ENCODE assay signal across 11 cellular contexts in the genomic region with DNA sequence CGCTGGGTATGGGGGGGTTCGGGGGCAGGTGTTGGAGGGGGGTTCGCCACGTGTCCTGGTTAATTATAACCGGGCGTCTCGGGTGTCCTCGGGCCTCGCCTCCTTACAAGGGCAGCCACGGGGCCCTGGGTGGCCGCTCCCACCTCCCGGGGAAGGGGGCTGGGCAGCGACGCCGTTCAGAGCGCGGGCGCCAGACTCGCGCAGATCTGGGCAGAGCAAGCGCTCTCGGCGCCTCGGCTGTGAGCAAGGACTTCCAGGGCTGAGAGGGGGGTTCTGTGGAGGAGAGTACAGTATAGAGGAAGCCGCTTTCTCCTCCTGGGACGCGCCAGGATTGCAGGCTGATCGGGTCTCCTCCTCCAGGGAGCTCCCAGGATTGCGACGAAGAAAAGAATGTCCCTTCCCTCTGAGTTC. TPM values are rescaled to one million over a fixed set of nuclear protein-coding genes. Genes with fewer than 3 reads are reported as not detected.
A peak's percentile ranks its signal among the peaks of the same experiment; 100 is the strongest.
DNase-seq lines count a peak whose midpoint lies in the region; ATAC-seq, FAIRE-seq and TF ChIP-seq lines count a peak whose summit lies in the region.
"Had no signal": no experiment of that assay in that cellular context is flagged by ENCODE, and none has a peak within 500 bp of the region (broad histone marks: within the 10 kb centered on the region; RNA-seq: fewer than 3 reads in every experiment).

No MANE protein-coding gene starts in this region.

- no peak overlapping the region for H3K18ac ChIP-seq in trophoblast cell (ENCODE audit: low read length)

- no peaks in the 10 kb centered on the region for H3K79me2 ChIP-seq in trophoblast cell (ENCODE audit: control insufficient read depth, insufficient read depth, low read length, poor library complexity)

- no peak for TF ChIP-seq CTCF in WTC11 (IDR thresholded peaks at IDR 0.05)

- H3K4me1 ChIP-seq in trophoblast cell (ENCODE audit: control insufficient read depth in 1 of 2, insufficient read depth in 2 of 2, low read length in 2 of 2), result peaks cover 0 to 5% of the 10 kb centered on the region in 2 experiments

- no peak overlapping the region for H3K23ac ChIP-seq in trophoblast cell (ENCODE audit: low read length)

- no peak overlapping the region for H3K4me3 ChIP-seq in trophoblast cell (ENCODE audit: low read depth, low read length)

- peak; percentile 36 for ATAC-seq in WTC11
- ATAC-seq in left ventricle myocardium superior, result peak; percentile 74
- no peak for ATAC-seq in GM21360 (IDR thresholded peaks at IDR 0.05; ENCODE audit: unreplicated experiment)
- no peak for ATAC-seq in HG03442 (IDR thresholded peaks at IDR 0.05; ENCODE audit: unreplicated experiment)
- ATAC-seq: activated T-cell treated with anti-CD3 and anti-CD28 coated beads, Interleukin-2, amount 50 U/mL, for 72 hours had no signal

- peaks cover 4% of the 10 kb centered on the region for H3K27me3 ChIP-seq in trophoblast cell (ENCODE audit: insufficient read depth, low read length)

- no peak overlapping the region for H4K91ac ChIP-seq in trophoblast cell (ENCODE audit: low read depth, low read length)

- no peak overlapping the region for H2BK12ac ChIP-seq in trophoblast cell (ENCODE audit: low read length)

- H3K4me1 Mint-ChIP-seq in WTC11, result peaks cover 22% of the 10 kb centered on the region

- H3K36me3 Mint-ChIP-seq in WTC11, result no peaks in the 10 kb centered on the region

- no peaks in the 10 kb centered on the region for H3K9me3 Mint-ChIP-seq in WTC11
- H3K9me3 Mint-ChIP-seq: activated T-cell treated with anti-CD3 and anti-CD28 coated beads, Interleukin-2, amount 50 U/mL, for 72 hours had no signal

- no CpG with 5 or more reads among the region's 30 CpGs for WGBS in trophoblast cell (ENCODE audit: extremely low coverage, insufficient coverage, insufficient read length)

- H3K4me2 ChIP-seq in trophoblast cell (ENCODE audit: low read length), result peak overlapping the region; percentile 61

- no peak overlapping the region for H4K12ac ChIP-seq in trophoblast cell (ENCODE audit: low read depth, low read length)

- peak overlapping the region; percentile 56 for H3K4me3 Mint-ChIP-seq in WTC11

- H2BK120ac ChIP-seq in trophoblast cell (ENCODE audit: insufficient read depth, low read length, poor library complexity), result no peak overlapping the region

- POLR2A ChIA-PET in WTC11 (lab: Charles Lee), result interaction anchor here (1.0 kb wide), 1 partner anchor 20 kb away, joined by 7 read pairs; no protein-coding TSS in a partner anchor

- H2AFZ ChIP-seq in trophoblast cell (ENCODE audit: insufficient read depth, low read length, poor library complexity), result no peak overlapping the region

- no peak overlapping the region for H3K14ac ChIP-seq in trophoblast cell (ENCODE audit: low read length)

- CTCF ChIA-PET in WTC11 (lab: Charles Lee), result interaction anchor here (0.7 to 1.4 kb wide), 3 partner anchors 15 to 123 kb away, joined by 3 to 4 read pairs (median 3); no protein-coding TSS in a partner anchor

- H3K27me3 Mint-ChIP-seq in WTC11 (ENCODE audit: low read depth), result peaks cover 20% of the 10 kb centered on the region

- intact Hi-C loops in left ventricle myocardium superior (cut with micrococcal nuclease), result no loop called here

- no peak overlapping the region for H3K27ac Mint-ChIP-seq in WTC11
- H3K27ac Mint-ChIP-seq: activated T-cell treated with anti-CD3 and anti-CD28 coated beads, Interleukin-2, amount 50 U/mL, for 72 hours had no signal

- DNase-seq in EH (ENCODE audit: low read depth), result peak; percentile 19
- peak; percentile 48 for DNase-seq in WTC11 (ENCODE audit: low spot score)
- DNase-seq in left ventricle myocardium superior, result peak; percentile 89
- no peak for DNase-seq in trophoblast cell
- DNase-seq in SK-N-DZ (ENCODE audit: low spot score), result no peak
- no peak for DNase-seq in GM12892 (ENCODE audit: insufficient read length)
- DNase-seq: activated T-cell treated with anti-CD3 and anti-CD28 coated beads, Interleukin-2, amount 50 U/mL, for 72 hours; KG1; NCI-H526 treated with DMSO at 0.1 percent for 48 hours had no signal

- no peak overlapping the region for H2AK5ac ChIP-seq in trophoblast cell (ENCODE audit: low read length)

- H3K79me1 ChIP-seq in trophoblast cell (ENCODE audit: low read length), result no peaks in the 10 kb centered on the region

- FAIRE-seq in GM12892 (lab: Jason Lieb, UNC), result no peak

- no peak overlapping the region for H3K4ac ChIP-seq in trophoblast cell (ENCODE audit: low read depth, low read length)

- H3K36me3 ChIP-seq in trophoblast cell (ENCODE audit: control insufficient read depth in 1 of 2, insufficient read depth in 2 of 2, low read length in 2 of 2), result no peaks in the 10 kb centered on the region

- H3K9ac ChIP-seq in trophoblast cell (ENCODE audit: low read length), result no peak overlapping the region

- H3K27ac ChIP-seq in trophoblast cell (ENCODE audit: low read depth, low read length), result no peak overlapping the region

- no peak overlapping the region for H2BK5ac ChIP-seq in trophoblast cell (ENCODE audit: low read depth, low read length, poor library complexity)

- no peak for TF ChIP-seq POLR2A in GM12892 (IDR thresholded peaks at IDR 0.05; ENCODE audit: low read depth, low read length)

- no peaks in the 10 kb centered on the region for H3K9me3 ChIP-seq in trophoblast cell (ENCODE audit: insufficient read depth, low read depth, low read length)

- peak overlapping the region; percentile 17 for H4K8ac ChIP-seq in trophoblast cell (ENCODE audit: low read depth, low read length)

TF ChIP-seq in WTC11, 78 proteins besides CTCF, POLR2A, EP300 and RAD21:
- TF ChIP-seq, protein P1, sequence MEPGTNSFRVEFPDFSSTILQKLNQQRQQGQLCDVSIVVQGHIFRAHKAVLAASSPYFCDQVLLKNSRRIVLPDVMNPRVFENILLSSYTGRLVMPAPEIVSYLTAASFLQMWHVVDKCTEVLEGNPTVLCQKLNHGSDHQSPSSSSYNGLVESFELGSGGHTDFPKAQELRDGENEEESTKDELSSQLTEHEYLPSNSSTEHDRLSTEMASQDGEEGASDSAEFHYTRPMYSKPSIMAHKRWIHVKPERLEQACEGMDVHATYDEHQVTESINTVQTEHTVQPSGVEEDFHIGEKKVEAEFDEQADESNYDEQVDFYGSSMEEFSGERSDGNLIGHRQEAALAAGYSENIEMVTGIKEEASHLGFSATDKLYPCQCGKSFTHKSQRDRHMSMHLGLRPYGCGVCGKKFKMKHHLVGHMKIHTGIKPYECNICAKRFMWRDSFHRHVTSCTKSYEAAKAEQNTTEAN (CRISPR knock-in tag; IDR thresholded peaks at IDR 0.05), result no peak
- TF ChIP-seq, protein P2, sequence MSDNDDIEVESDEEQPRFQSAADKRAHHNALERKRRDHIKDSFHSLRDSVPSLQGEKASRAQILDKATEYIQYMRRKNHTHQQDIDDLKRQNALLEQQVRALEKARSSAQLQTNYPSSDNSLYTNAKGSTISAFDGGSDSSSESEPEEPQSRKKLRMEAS (CRISPR knock-in tag; IDR thresholded peaks at IDR 0.05), result 0 out of 2 replicates have a peak, but pooled peaks have one; percentile 19
- TF ChIP-seq JAZF1 (CRISPR knock-in tag; IDR thresholded peaks at IDR 0.05), result no peak
TF ChIP-seq in WTC11: peak in this region for 1.

RNA-seq across cellular contexts. Expression of a gene that starts 1.0 kb away (rescaled TPM):
- not detected in 3 replicates for total RNA-seq in WTC11 (2021)
- total RNA-seq in left ventricle myocardium superior, result 6,589 TPM
- polyA plus RNA-seq in trophoblast cell (2013), result 0.03 TPM in 1 of 2 replicates, not detected in the other
- 2.8 and 3.7 TPM in 2 replicates for polyA plus RNA-seq in SK-N-DZ (2014; cell fraction: cytosol; rRNA removed)
- 1.4 and 3.6 TPM in 2 replicates for polyA plus RNA-seq in SK-N-DZ (2014; cell fraction: nucleus; rRNA removed)
- not detected for polyA plus RNA-seq in GM12892 (2012; ENCODE audit: missing spikeins)
- total RNA-seq: activated T-cell treated with anti-CD3 and anti-CD28 coated beads, Interleukin-2, amount 50 U/mL, for 72 hours had no signal

RNA-seq across cellular contexts. Expression of a gene that starts 16.9 kb away (rescaled TPM):
- total RNA-seq in WTC11 (2021) (5.2 to 6.5 TPM (median 5.3 TPM) in 3 replicates), left ventricle myocardium superior (not detected)
- polyA plus RNA-seq in trophoblast cell (2013), result 1.7 and 1.9 TPM in 2 replicates
- 0.39 and 1.3 TPM in 2 replicates for polyA plus RNA-seq in SK-N-DZ (2014; cell fraction: cytosol; rRNA removed)
- polyA plus RNA-seq in SK-N-DZ (2014; cell fraction: nucleus; rRNA removed), result 0.43 and 2.2 TPM in 2 replicates
- not detected for polyA plus RNA-seq in GM12892 (2012; ENCODE audit: missing spikeins)

RNA-seq across cellular contexts. Expression of a gene that starts 46.7 kb away (rescaled TPM):
- total RNA-seq in WTC11 (2021) (102 to 113 TPM (median 109 TPM) in 3 replicates), left ventricle myocardium superior (9.9 TPM)
- 28.2 and 30.2 TPM in 2 replicates for polyA plus RNA-seq in trophoblast cell (2013)
- 12.8 and 18.6 TPM in 2 replicates for polyA plus RNA-seq in SK-N-DZ (2014; cell fraction: cytosol; rRNA removed)
- polyA plus RNA-seq in SK-N-DZ (2014; cell fraction: nucleus; rRNA removed), result 46.4 and 54.7 TPM in 2 replicates
- polyA plus RNA-seq in GM12892 (2012; ENCODE audit: missing spikeins), result 12.0 TPM

Comparison
In these comparisons a context has a peak if more than half of its experiments do, and no peak if none do; other contexts are left out.
1. DNase-seq: peak in EH (single experiment), WTC11 (single experiment) and left ventricle myocardium superior (single experiment); none in trophoblast cell (0 of 2), SK-N-DZ (single experiment) and GM12892 (single experiment).
2. ATAC-seq: peak in WTC11 (single experiment) and left ventricle myocardium superior (single experiment); none in GM21360 (single experiment) and HG03442 (single experiment).
3. RNA of a gene that starts 1.0 kb away (total RNA-seq): 6,589 TPM in left ventricle myocardium superior (single experiment); not detected in WTC11; every median in the first group is over 1,000 times any median in the second.